25 cellular contexts compared by ENCODE assay signal in genomic region chr11:38307455-38307854, GRCh38.
DNase-seq lines count a peak whose midpoint lies in the region; ATAC-seq, FAIRE-seq and TF ChIP-seq lines count a peak whose summit lies in the region.
"Had no signal": no experiment of that assay in that cellular context is flagged by ENCODE, and none has a peak within 500 bp of the region (broad histone marks: within the 10 kb centered on the region; RNA-seq: fewer than 3 reads in every experiment).

No MANE protein-coding gene starts in this region.

- 58% methylated on average over 1 of the region's 1 CpG for WGBS in smooth muscle cell (ENCODE audit: low lambda C conversion rate)

- no peak for ATAC-seq in stimulated activated memory B cell treated with anti-CD40 and anti-IgM and Interleukin-4, amounts not matched to agents 10 μg/mL and 1 μg/mL and 100 μg/mL, for 72 hours
- ATAC-seq: A549, GM23338 had no signal

- TF ChIP-seq CTCF in bronchial epithelial cell (IDR thresholded peaks at IDR 0.05; ENCODE audit: insufficient read depth, low read length, severe bottlenecking) (no peak), smooth muscle cell (IDR thresholded peaks at IDR 0.05; ENCODE audit: borderline replicate concordance, insufficient read depth, poor library complexity, severe bottlenecking) (no peak), kidney (IDR thresholded peaks at IDR 0.05; ENCODE audit: borderline replicate concordance, extremely low read depth, insufficient read depth) (no peak)

- intact Hi-C loops in kidney (cut with DNase I) = no loop called here

- H3K4me1 ChIP-seq in smooth muscle cell (ENCODE audit: low read depth) (no peaks in the 10 kb centered on the region), kidney (ENCODE audit: control insufficient read depth in 1 of 2, insufficient read depth in 1 of 2, low read depth in 1 of 2, low read length in 2 of 2) (no peaks in the 10 kb centered on the region)
- H3K4me1 ChIP-seq: A549, BE2C, HAP-1 had no signal

- H3K4me3 Mint-ChIP-seq in stimulated activated memory B cell treated with anti-CD40 and anti-IgM and Interleukin-4, amounts not matched to agents 10 μg/mL and 1 μg/mL and 100 μg/mL, for 72 hours = no peak overlapping the region
- H3K4me3 Mint-ChIP-seq: CD14-positive monocyte; CD4-positive, alpha-beta T cell; CD8-positive, alpha-beta memory T cell; GM23338; HFFc6 had no signal

- no peak for TF ChIP-seq POLR2A in H54 (IDR thresholded peaks at IDR 0.05; ENCODE audit: low read depth, low read length)

- no peak overlapping the region for H3K27ac Mint-ChIP-seq in stimulated activated memory B cell treated with anti-CD40 and anti-IgM and Interleukin-4, amounts not matched to agents 10 μg/mL and 1 μg/mL and 100 μg/mL, for 72 hours
- H3K27ac Mint-ChIP-seq: CD14-positive monocyte; CD4-positive, alpha-beta T cell; CD8-positive, alpha-beta memory T cell; GM23338; HFFc6 had no signal

- H3K9ac ChIP-seq in smooth muscle cell (ENCODE audit: low read depth) = no peak overlapping the region
- no peak overlapping the region for H3K9ac ChIP-seq in kidney (ENCODE audit: low read length in 2 of 2)
- H3K9ac ChIP-seq: BLaER1 treated with 17β-estradiol and CSF1 and Interleukin-3, amounts not matched to agents 10 nM and 100 nM had no signal

- H3K4me2 ChIP-seq in smooth muscle cell = no peak overlapping the region
- H3K4me2 ChIP-seq: A549; BLaER1 treated with 17β-estradiol and CSF1 and Interleukin-3, amounts not matched to agents 10 nM and 100 nM; GM23338 had no signal

- peak overlapping the region; percentile 4 for H2AFZ ChIP-seq in smooth muscle cell (ENCODE audit: low read depth)
- H2AFZ ChIP-seq: GM23338 had no signal

- H3K4me3 ChIP-seq in bronchial epithelial cell (ENCODE audit: low read depth, low read length) = no peak overlapping the region
- H3K4me3 ChIP-seq in smooth muscle cell = no peak overlapping the region
- H3K4me3 ChIP-seq in kidney (ENCODE audit: low read length in 2 of 2) = no peak overlapping the region
- H3K4me3 ChIP-seq: A549; BLaER1 treated with 17β-estradiol and CSF1 and Interleukin-3, amounts not matched to agents 10 nM and 100 nM; GM23338; HAP-1 had no signal

- no peaks in the 10 kb centered on the region for H3K27me3 ChIP-seq in bronchial epithelial cell (ENCODE audit: control insufficient read depth, insufficient read depth, low read length)
- no peaks in the 10 kb centered on the region for H3K27me3 ChIP-seq in smooth muscle cell (ENCODE audit: low read depth)
- H3K27me3 ChIP-seq: BE2C; BLaER1 treated with 17β-estradiol and CSF1 and Interleukin-3, amounts not matched to agents 10 nM and 100 nM had no signal

- no peaks in the 10 kb centered on the region for H3K79me2 ChIP-seq in smooth muscle cell (ENCODE audit: low read depth)

- H3K36me3 ChIP-seq in bronchial epithelial cell (ENCODE audit: control insufficient read depth, insufficient read depth, low read length) (no peaks in the 10 kb centered on the region), smooth muscle cell (ENCODE audit: low read depth) (no peaks in the 10 kb centered on the region), kidney (ENCODE audit: control insufficient read depth in 1 of 2, insufficient read depth in 2 of 2, low read length in 2 of 2) (no peaks in the 10 kb centered on the region)
- H3K36me3 ChIP-seq: BE2C; BLaER1 treated with 17β-estradiol and CSF1 and Interleukin-3, amounts not matched to agents 10 nM and 100 nM; HAP-1 had no signal

- FAIRE-seq in H54 (lab: Jason Lieb, UNC) = peak; percentile 79
- FAIRE-seq in bronchial epithelial cell (lab: Jason Lieb, UNC) = no peak
- FAIRE-seq in kidney (lab: Jason Lieb, UNC) = no peak
- FAIRE-seq: A549, D721Med, GM12891, GM18507 had no signal

- no peaks in the 10 kb centered on the region for H3K9me3 Mint-ChIP-seq in stimulated activated memory B cell treated with anti-CD40 and anti-IgM and Interleukin-4, amounts not matched to agents 10 μg/mL and 1 μg/mL and 100 μg/mL, for 72 hours
- H3K9me3 Mint-ChIP-seq: GM23338 had no signal

- no peak for DNase-seq in H54 (ENCODE audit: insufficient read length, low spot score)
- peak; percentile 44 for DNase-seq in NCI-H69 (lab: John Stamatoyannopoulos, UW)
- peak; percentile 15 for DNase-seq in bronchial epithelial cell (ENCODE audit: low read depth)
- DNase-seq in smooth muscle cell (lab: John Stamatoyannopoulos, UW; ENCODE audit: unreplicated experiment) = no peak
- DNase-seq in hippocampal formation (lab: John Stamatoyannopoulos, UW) = no peak
- DNase-seq in kidney = no peak
- DNase-seq: 8988T; ACHN; AML-193; BE2C; CD4-positive, alpha-beta T cell; CD8-positive, alpha-beta memory T cell; DMS 273 treated with DMSO at 0.1 percent for 48 hours; DMS79 treated with DMSO at 0.1 percent for 48 hours; GF-D8; HFFc6 had no signal

- H3F3A ChIP-seq in smooth muscle cell (ENCODE audit: low read depth) = no peaks in the 10 kb centered on the region

- no peaks in the 10 kb centered on the region for H3K4me1 Mint-ChIP-seq in stimulated activated memory B cell treated with anti-CD40 and anti-IgM and Interleukin-4, amounts not matched to agents 10 μg/mL and 1 μg/mL and 100 μg/mL, for 72 hours
- H3K4me1 Mint-ChIP-seq: CD14-positive monocyte; CD8-positive, alpha-beta memory T cell; GM23338 had no signal

- H3K27me3 Mint-ChIP-seq in stimulated activated memory B cell treated with anti-CD40 and anti-IgM and Interleukin-4, amounts not matched to agents 10 μg/mL and 1 μg/mL and 100 μg/mL, for 72 hours = no peaks in the 10 kb centered on the region
- H3K27me3 Mint-ChIP-seq: CD4-positive, alpha-beta T cell; CD8-positive, alpha-beta memory T cell had no signal

- no peaks in the 10 kb centered on the region for H4K20me1 ChIP-seq in smooth muscle cell (ENCODE audit: low read depth)
- H4K20me1 ChIP-seq: BLaER1 treated with 17β-estradiol and CSF1 and Interleukin-3, amounts not matched to agents 10 nM and 100 nM had no signal

- H3K27ac ChIP-seq in smooth muscle cell (ENCODE audit: low read depth) (no peak overlapping the region), kidney (ENCODE audit: low read depth in 2 of 2, low read length in 2 of 2) (no peak overlapping the region)
- H3K27ac ChIP-seq: A549; BLaER1 treated with 17β-estradiol and CSF1 and Interleukin-3, amounts not matched to agents 10 nM and 100 nM had no signal

- H3K9me3 ChIP-seq in smooth muscle cell (replicated peaks; ENCODE audit: low read depth) (no peaks in the 10 kb centered on the region), kidney (ENCODE audit: control insufficient read depth in 1 of 2, low read length in 2 of 2) (no peaks in the 10 kb centered on the region)
- H3K9me3 ChIP-seq: A549; BE2C; BLaER1 treated with 17β-estradiol and CSF1 and Interleukin-3, amounts not matched to agents 10 nM and 100 nM; HAP-1 had no signal

- H3K36me3 Mint-ChIP-seq in stimulated activated memory B cell treated with anti-CD40 and anti-IgM and Interleukin-4, amounts not matched to agents 10 μg/mL and 1 μg/mL and 100 μg/mL, for 72 hours = no peaks in the 10 kb centered on the region
- H3K36me3 Mint-ChIP-seq: CD14-positive monocyte; CD8-positive, alpha-beta memory T cell had no signal

Comparison
In these comparisons a context has a peak if more than half of its experiments do, and no peak if none do; other contexts are left out.
1. DNase-seq: peak in NCI-H69 (single experiment) and bronchial epithelial cell (single experiment); none in H54 (single experiment), smooth muscle cell (single experiment), hippocampal formation (0 of 2) and kidney (single experiment).